In the genomic region with DNA sequence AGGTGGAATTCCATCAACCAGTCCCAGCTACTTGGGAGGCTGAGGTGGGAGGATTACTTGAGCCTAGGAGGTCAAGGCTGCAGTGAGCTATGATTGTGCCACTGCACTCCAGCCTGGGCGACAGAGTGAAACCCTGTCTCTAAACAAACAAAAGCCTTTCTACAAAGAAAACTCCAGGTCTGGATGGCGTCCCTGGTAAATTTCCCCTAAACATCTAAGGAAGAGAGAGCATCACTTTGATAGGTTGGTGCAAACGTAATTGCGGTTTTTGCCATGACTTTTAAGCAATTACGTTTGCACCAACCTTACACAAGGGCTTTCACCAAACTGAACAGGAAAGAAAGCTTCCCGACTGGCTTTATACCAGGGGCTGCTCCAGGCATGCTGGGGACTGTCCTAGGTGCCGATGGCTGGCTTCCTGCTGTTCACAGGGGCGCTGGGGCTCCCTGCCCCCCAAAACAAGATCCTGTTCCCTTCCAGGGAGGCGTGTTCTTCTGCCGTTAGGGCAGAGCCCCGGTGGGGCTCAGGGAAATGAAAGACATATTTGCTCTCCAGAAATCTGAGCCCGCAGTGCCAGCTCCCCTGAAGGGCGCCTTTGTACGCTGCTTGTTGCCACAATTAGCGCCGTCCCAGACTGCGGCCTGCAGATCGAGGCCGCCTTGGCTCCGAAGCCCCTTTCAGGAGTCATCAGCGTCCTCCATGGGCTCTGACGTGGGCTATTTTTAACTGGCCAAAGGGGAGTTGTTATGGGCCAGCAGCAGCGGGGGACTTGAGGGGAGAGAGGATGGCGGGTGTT, we compare ENCODE assay signal across 8 cellular contexts. TPM values are rescaled to one million over a fixed set of nuclear protein-coding genes. Genes with fewer than 3 reads are reported as not detected.
DNase-seq lines count a peak whose midpoint lies in the region; ATAC-seq and TF ChIP-seq lines count a peak whose summit lies in the region.

No MANE protein-coding gene starts in this region.

- H3K9me3 ChIP-seq in left lung (no peaks in the 10 kb centered on the region), testis (no peaks in the 10 kb centered on the region)

- intact Hi-C loops in left lung (cut with DNase I) = no loop called here
- intact Hi-C loops in testis (cut with DNase I; ENCODE audit: low total_unique reads) = no loop called here

- H3K36me3 ChIP-seq in left lung (no peaks in the 10 kb centered on the region), testis (ENCODE audit: low read depth, missing control alignments) (no peaks in the 10 kb centered on the region)

- TF ChIP-seq CTCF in left lung (IDR thresholded peaks at IDR 0.05) = no peak
- no peak for TF ChIP-seq CTCF in testis (IDR thresholded peaks at IDR 0.05)

- H3K4me3 ChIP-seq in left lung (no peak overlapping the region), testis (no peak overlapping the region)

- ATAC-seq in left lung (peak; percentile 13), GM18867 (IDR thresholded peaks at IDR 0.05; ENCODE audit: unreplicated experiment) (no peak), GM21447 (IDR thresholded peaks at IDR 0.05; ENCODE audit: unreplicated experiment) (no peak), HG03025 (IDR thresholded peaks at IDR 0.05; ENCODE audit: low FRiP score, unreplicated experiment) (no peak)

- H3K27me3 ChIP-seq in left lung = no peaks in the 10 kb centered on the region
- H3K27me3 ChIP-seq in testis = no peaks in the 10 kb centered on the region

- 56 to 63% methylated on average over 21 to 24 of the region's 24 CpGs for WGBS in testis, 2 donors

- H3K27ac ChIP-seq in left lung (peak overlapping the region; percentile 56 to 96), testis (peak overlapping the region; percentile 84 to 94)

- peak; percentile 33 for DNase-seq in NCI-H510A treated with DMSO at 0.1 percent for 48 hours (lab: John Stamatoyannopoulos, UW)
- no peak for DNase-seq in NCI-H510A (lab: John Stamatoyannopoulos, UW)
- DNase-seq in anterior cingulate cortex (lab: John Stamatoyannopoulos, UW) = peak in 51 of 58 donors; percentile 4 to 74 (median 36)
- no peak for DNase-seq in left lung
- peak; percentile 44 for DNase-seq in testis

- H3K4me1 ChIP-seq in left lung (peaks cover 25 to 60% of the 10 kb centered on the region in 2 donors), testis (peaks cover 46% of the 10 kb centered on the region)

- no peak for TF ChIP-seq POLR2A in testis (IDR thresholded peaks at IDR 0.05)

RNA-seq across cellular contexts. Expression of a gene that starts 38.7 kb away (rescaled TPM):
- total RNA-seq in left lung (10 to 100 TPM; 30.2 to 75.9 TPM), testis (10 to 100 TPM; 42.4 to 74.9 TPM)
- polyA plus RNA-seq in testis (ENCODE audit: insufficient read depth, low read depth, low replicate concordance) = 40.2 TPM

Comparison
In these comparisons a context has a peak if more than half of its experiments do, and no peak if none do; other contexts are left out.
1. DNase-seq: peak in NCI-H510A treated with DMSO at 0.1 percent for 48 hours (single experiment), anterior cingulate cortex (51 of 58) and testis (single experiment); none in NCI-H510A (single experiment) and left lung (0 of 2).